Comparison of ENCODE assay signal across 22 cellular contexts in genomic region chr18:48334845-48335244, GRCh38.
"Had no signal": no experiment of that assay in that cellular context is flagged by ENCODE, and none has a peak within 500 bp of the region (broad histone marks: within the 10 kb centered on the region; RNA-seq: fewer than 3 reads in every experiment).

No MANE protein-coding gene starts in this region.

- H3K4me1 Mint-ChIP-seq: naive B cell; stimulated activated memory B cell treated with anti-CD40 and anti-IgM and Interleukin-4, amounts not matched to agents 10 μg/mL and 1 μg/mL and 100 μg/mL, for 72 hours had no signal

- H3K9me3 ChIP-seq: neutrophil, transverse colon had no signal

- H3K9me3 Mint-ChIP-seq: nephron; stimulated activated memory B cell treated with anti-CD40 and anti-IgM and Interleukin-4, amounts not matched to agents 10 μg/mL and 1 μg/mL and 100 μg/mL, for 72 hours; stimulated activated naive CD8-positive, alpha-beta T cell treated with anti-CD3 and anti-CD28 coated beads, Interleukin-15, Interleukin-2, amounts not matched to agents 100 ng/mL and 50 ng/mL, for 24 hours had no signal

- H3K27ac Mint-ChIP-seq: naive B cell; nephron; stimulated activated memory B cell treated with anti-CD40 and anti-IgM and Interleukin-4, amounts not matched to agents 10 μg/mL and 1 μg/mL and 100 μg/mL, for 72 hours; stimulated activated naive CD8-positive, alpha-beta T cell treated with anti-CD3 and anti-CD28 coated beads, Interleukin-15, Interleukin-2, amounts not matched to agents 100 ng/mL and 50 ng/mL, for 24 hours had no signal

- DNase-seq: effector CD4-positive, alpha-beta T cell; foreskin melanocyte; head of caudate nucleus; kidney; left cardiac atrium; left ventricle myocardium superior; mesenchymal stem cell; midbrain; naive B cell; posterior cingulate gyrus; right cardiac atrium; stimulated activated CD4-positive, alpha-beta T cell treated with anti-CD3 and anti-CD28 coated beads, Interleukin-15, amount 100 ng/mL, for 24 hours; stimulated activated CD4-positive, alpha-beta T cell treated with anti-CD3 and anti-CD28 coated beads, Interleukin-1b, Interleukin-23, amount 100 ng/mL, for 48 hours; stimulated activated CD4-positive, alpha-beta T cell treated with anti-CD3 and anti-CD28 coated beads, Interleukin-4, amount 100 ng/mL, for 24 hours; transverse colon had no signal

- H3K36me3 ChIP-seq: neutrophil, transverse colon had no signal

- H3K36me3 Mint-ChIP-seq: naive B cell; stimulated activated memory B cell treated with anti-CD40 and anti-IgM and Interleukin-4, amounts not matched to agents 10 μg/mL and 1 μg/mL and 100 μg/mL, for 72 hours had no signal

- ATAC-seq: left cardiac atrium; left ventricle myocardium superior; right cardiac atrium; stimulated activated memory B cell treated with anti-CD40 and anti-IgM and Interleukin-4, amounts not matched to agents 10 μg/mL and 1 μg/mL and 100 μg/mL, for 72 hours had no signal

- H3K4me3 ChIP-seq: coronary artery, hepatocyte, lung, transverse colon had no signal

- H3K4me1 ChIP-seq: transverse colon had no signal

- H3K27ac ChIP-seq: hepatocyte, neutrophil, transverse colon had no signal

- H3K4me3 Mint-ChIP-seq: naive B cell; nephron; stimulated activated memory B cell treated with anti-CD40 and anti-IgM and Interleukin-4, amounts not matched to agents 10 μg/mL and 1 μg/mL and 100 μg/mL, for 72 hours; stimulated activated naive CD8-positive, alpha-beta T cell treated with anti-CD3 and anti-CD28 coated beads, Interleukin-15, Interleukin-2, amounts not matched to agents 100 ng/mL and 50 ng/mL, for 24 hours had no signal
